ENCODE assay signal across 6 cellular contexts in genomic region chr19:12983091-12983490, GRCh38. TPM values are rescaled to one million over a fixed set of nuclear protein-coding genes. Genes with fewer than 3 reads are reported as not detected.
A peak's percentile ranks its signal among the peaks of the same experiment; 100 is the strongest.
DNase-seq lines count a peak whose midpoint lies in the region; ATAC-seq and TF ChIP-seq lines count a peak whose summit lies in the region.

No MANE protein-coding gene starts in this region.

- no peak overlapping the region for H3K4ac ChIP-seq in mesendoderm (ENCODE audit: low read depth, low read length)

- H3K4me1 Mint-ChIP-seq in HFFc6 (ENCODE audit: low read depth), result peaks cover 9% of the 10 kb centered on the region

- no peak overlapping the region for H2BK120ac ChIP-seq in mesendoderm (ENCODE audit: low read depth, low read length)

- H3K9me3 Mint-ChIP-seq in HFFc6, result no peaks in the 10 kb centered on the region

- no peak overlapping the region for H2BK15ac ChIP-seq in mesendoderm (replicated peaks; ENCODE audit: low read depth)

- H3K27ac Mint-ChIP-seq in HFFc6, result no peak overlapping the region

- no peak overlapping the region for H3K56ac ChIP-seq in mesendoderm (ENCODE audit: low read length)

- H2BK5ac ChIP-seq in mesendoderm (ENCODE audit: low read length), result no peak overlapping the region

- no peak overlapping the region for H3K9ac ChIP-seq in mesendoderm (ENCODE audit: low read length)

- WGBS in mesendoderm (ENCODE audit: extremely low coverage, insufficient coverage, low lambda C conversion rate), result no CpG with 5 or more reads among the region's 10 CpGs

- H3K27me3 Mint-ChIP-seq in HFFc6 (ENCODE audit: insufficient read depth), result no peaks in the 10 kb centered on the region

- no peaks in the 10 kb centered on the region for H3K36me3 Mint-ChIP-seq in HFFc6 (ENCODE audit: low read depth)

- no peaks in the 10 kb centered on the region for H3K27me3 ChIP-seq in BE2C
- H3K27me3 ChIP-seq in RWPE2 (ENCODE audit: insufficient read depth, poor library complexity, severe bottlenecking), result no peaks in the 10 kb centered on the region
- H3K27me3 ChIP-seq in layer of hippocampus (ENCODE audit: control insufficient read depth, insufficient read depth, low read length), result no peaks in the 10 kb centered on the region
- peaks cover 2% of the 10 kb centered on the region for H3K27me3 ChIP-seq in mesendoderm (ENCODE audit: insufficient read depth, low read length, poor library complexity)

- H2AK5ac ChIP-seq in mesendoderm (ENCODE audit: low read length), result no peak overlapping the region

- no peaks in the 10 kb centered on the region for H3K79me2 ChIP-seq in mesendoderm (ENCODE audit: control insufficient read depth, insufficient read depth, low read length)

- no peak for ATAC-seq in RWPE2 (ENCODE audit: low read depth)

- TF ChIP-seq CTCF in BE2C (IDR thresholded peaks at IDR 0.05; ENCODE audit: low read depth, low read length) (no peak), RWPE2 (IDR thresholded peaks at IDR 0.05; ENCODE audit: poor library complexity, severe bottlenecking) (no peak), HFFc6 (IDR thresholded peaks at IDR 0.05) (no peak)

- H3K4me3 ChIP-seq in BE2C (ENCODE audit: low read depth, low read length), result peak overlapping the region; percentile 57
- peak overlapping the region; percentile 17 for H3K4me3 ChIP-seq in RWPE2 (ENCODE audit: severe bottlenecking)
- H3K4me3 ChIP-seq in mesendoderm (ENCODE audit: low read length), result no peak overlapping the region

- no peak overlapping the region for H3K4me2 ChIP-seq in mesendoderm (ENCODE audit: low read length)

- H3K4me1 ChIP-seq in BE2C (no peaks in the 10 kb centered on the region; the same call in 1 of the 2 replicates), RWPE2 (ENCODE audit: insufficient read depth, poor library complexity, severe bottlenecking) (no peaks in the 10 kb centered on the region), mesendoderm (ENCODE audit: control insufficient read depth, low read depth, low read length) (no peaks in the 10 kb centered on the region)

- H4K5ac ChIP-seq in mesendoderm (ENCODE audit: low read length), result no peak overlapping the region

- H3K23ac ChIP-seq in mesendoderm (ENCODE audit: low read length), result no peak overlapping the region

- H3K9me3 ChIP-seq in BE2C (no peaks in the 10 kb centered on the region), RWPE2 (ENCODE audit: severe bottlenecking) (no peaks in the 10 kb centered on the region)

- H3K18ac ChIP-seq in mesendoderm (ENCODE audit: low read length), result no peak overlapping the region

- H3K79me1 ChIP-seq in mesendoderm (ENCODE audit: low read length), result no peaks in the 10 kb centered on the region

- H3K27ac ChIP-seq in RWPE2 (ENCODE audit: poor library complexity, severe bottlenecking) (no peak overlapping the region), layer of hippocampus (ENCODE audit: low read depth, low read length) (peak overlapping the region; percentile 91), mesendoderm (ENCODE audit: low read depth, low read length) (no peak overlapping the region)

- H3K36me3 ChIP-seq in BE2C, result no peaks in the 10 kb centered on the region
- no peaks in the 10 kb centered on the region for H3K36me3 ChIP-seq in RWPE2 (ENCODE audit: low read depth)
- H3K36me3 ChIP-seq in mesendoderm (ENCODE audit: control insufficient read depth, insufficient read depth, low read length), result no peaks in the 10 kb centered on the region

- DNase-seq in BE2C, result no peak
- no peak for DNase-seq in RWPE2 (ENCODE audit: low spot score)
- no peak for DNase-seq in HFFc6
- no peak for DNase-seq in OCI-M2 (lab: John Stamatoyannopoulos, UW; ENCODE audit: unreplicated experiment)
- DNase-seq in mesendoderm, result no peak

- H3K4me3 Mint-ChIP-seq in HFFc6, result no peak overlapping the region

- no peak overlapping the region for H4K8ac ChIP-seq in mesendoderm (ENCODE audit: low read depth, low read length)

RNA-seq across cellular contexts. Expression of gene NFIX, which starts 12.2 kb away (rescaled TPM):
- polyA plus RNA-seq in BE2C (2012; ENCODE audit: insufficient read depth, insufficient read length, low read depth), result 34.1 TPM
- 100 to 1,000 TPM; 129 to 161 (median 142) TPM for total RNA-seq in HFFc6 (2021; fragmentation: NEBNext Ultra II Directional; extraction: Animal tissue kit (Norgen Biotek cat#: 25700))
- 0.07 TPM for polyA plus RNA-seq in mesendoderm (2013, experiment 1 of 2)
- polyA plus RNA-seq in mesendoderm (2013, experiment 2 of 2), result 0.10 TPM

RNA-seq across cellular contexts. Expression of gene DAND5, which starts 13.7 kb away (rescaled TPM):
- polyA plus RNA-seq in BE2C (2012; ENCODE audit: insufficient read depth, insufficient read length, low read depth), result 0.25 TPM
- not detected for total RNA-seq in HFFc6 (2021; fragmentation: NEBNext Ultra II Directional; extraction: Animal tissue kit (Norgen Biotek cat#: 25700))
- 0.03 TPM for polyA plus RNA-seq in mesendoderm (2013, experiment 1 of 2)
- 0.01 TPM for polyA plus RNA-seq in mesendoderm (2013, experiment 2 of 2)

RNA-seq across cellular contexts. Expression of gene GADD45GIP1, which starts 26.1 kb away (rescaled TPM):
- polyA plus RNA-seq in BE2C (2012; ENCODE audit: insufficient read depth, insufficient read length, low read depth), result 314 TPM
- 10 to 100 TPM; 34.3 to 54.3 (median 46.9) TPM for total RNA-seq in HFFc6 (2021; fragmentation: NEBNext Ultra II Directional; extraction: Animal tissue kit (Norgen Biotek cat#: 25700))
- polyA plus RNA-seq in mesendoderm (2013, experiment 1 of 2), result 64.6 TPM
- polyA plus RNA-seq in mesendoderm (2013, experiment 2 of 2), result 65.6 TPM

RNA-seq across cellular contexts. Expression of gene RAD23A, which starts 37.4 kb away (rescaled TPM):
- polyA plus RNA-seq in BE2C (2012; ENCODE audit: insufficient read depth, insufficient read length, low read depth), result 407 TPM
- total RNA-seq in HFFc6 (2021; fragmentation: NEBNext Ultra II Directional; extraction: Animal tissue kit (Norgen Biotek cat#: 25700)), result 100 to 1,000 TPM; 108 to 140 (median 129) TPM
- polyA plus RNA-seq in mesendoderm (2013, experiment 1 of 2), result 84.9 TPM
- polyA plus RNA-seq in mesendoderm (2013, experiment 2 of 2), result 85.2 TPM

RNA-seq across cellular contexts. Expression of gene CALR, which starts 44.7 kb away (rescaled TPM):
- 1,011 TPM for polyA plus RNA-seq in BE2C (2012; ENCODE audit: insufficient read depth, insufficient read length, low read depth)
- 1,000 to 10,000 TPM; 1,716 to 2,461 (median 2,371) TPM for total RNA-seq in HFFc6 (2021; fragmentation: NEBNext Ultra II Directional; extraction: Animal tissue kit (Norgen Biotek cat#: 25700))
- polyA plus RNA-seq in mesendoderm (2013, experiment 1 of 2), result 708 TPM
- 707 TPM for polyA plus RNA-seq in mesendoderm (2013, experiment 2 of 2)
